ENCODE assay signal across 13 cellular contexts in genomic region chr18:47912794-47913594, GRCh38. TPM values are rescaled to one million over a fixed set of nuclear protein-coding genes. Genes with fewer than 3 reads are reported as not detected.
A peak's percentile ranks its signal among the peaks of the same experiment; 100 is the strongest.
DNase-seq lines count a peak whose midpoint lies in the region; ATAC-seq and TF ChIP-seq lines count a peak whose summit lies in the region.
"Had no signal": no experiment of that assay in that cellular context is flagged by ENCODE, and none has a peak within 500 bp of the region (broad histone marks: within the 10 kb centered on the region; RNA-seq: fewer than 3 reads in every experiment).

No MANE protein-coding gene starts in this region.

- H3K9me3 ChIP-seq in CD4-positive, alpha-beta memory T cell (ENCODE audit: control insufficient read depth in 1 of 2, low read length in 2 of 2) = no peaks in the 10 kb centered on the region
- H3K9me3 ChIP-seq in neural progenitor cell (ENCODE audit: low read depth) (no peaks in the 10 kb centered on the region), GM23248 (ENCODE audit: low read depth) (no peaks in the 10 kb centered on the region)
- H3K9me3 ChIP-seq: Caco-2, suprapubic skin had no signal

- no peak overlapping the region for H3K4me3 ChIP-seq in CD4-positive, alpha-beta memory T cell (ENCODE audit: low read length in 2 of 2)
- no peak overlapping the region for H3K4me3 ChIP-seq in neural progenitor cell
- no peak overlapping the region for H3K4me3 ChIP-seq in GM23248
- H3K4me3 ChIP-seq: SK-N-MC, suprapubic skin had no signal

- in situ Hi-C loops in GM23248 (cut with MboI) = no loop called here

- 86 to 90% methylated on average over 11 of the region's 11 CpGs for WGBS in GM23248 (ENCODE audit: low coverage in 1 of 2, low lambda C conversion rate in 2 of 2, missing lambda C conversion rate in 2 of 2), 2 experiments

- TF ChIP-seq CTCF in chondrocyte (IDR thresholded peaks at IDR 0.05) (no peak), neural progenitor cell (IDR thresholded peaks at IDR 0.05) (no peak)

- H2AFZ ChIP-seq in neural progenitor cell (replicated peaks) (no peak overlapping the region), GM23248 (no peak overlapping the region)

- ATAC-seq in HG03354 (IDR thresholded peaks at IDR 0.05; ENCODE audit: poor library complexity, severe bottlenecking, unreplicated experiment) = no peak

- no peaks in the 10 kb centered on the region for H3K27me3 Mint-ChIP-seq in CD4-positive, alpha-beta memory T cell
- H3K27me3 Mint-ChIP-seq in chondrocyte (ENCODE audit: low read depth) (no peaks in the 10 kb centered on the region), neural progenitor cell (ENCODE audit: insufficient read depth, low read depth) (no peaks in the 10 kb centered on the region)

- H3K9ac ChIP-seq in neural progenitor cell (no peak overlapping the region), GM23248 (no peak overlapping the region)

- H3K79me2 ChIP-seq in neural progenitor cell (ENCODE audit: low read depth) (peaks cover 100% of the 10 kb centered on the region), GM23248 (ENCODE audit: insufficient read depth) (peaks cover 99% of the 10 kb centered on the region)

- peak overlapping the region; percentile 25 to 92 (median 86) for H3K27ac Mint-ChIP-seq in CD4-positive, alpha-beta memory T cell
- H3K27ac Mint-ChIP-seq in chondrocyte (ENCODE audit: unreplicated experiment) = peak overlapping the region; percentile 53
- peak overlapping the region; percentile 48 for H3K27ac Mint-ChIP-seq in neural progenitor cell

- POLR2A ChIA-PET in CD4-positive, alpha-beta memory T cell (lab: Charles Lee; ENCODE audit: partially characterized antibody) = interaction anchor here (0.6 to 1.4 kb wide), 5 partner anchors 10 to 22 kb away, joined by 3 to 5 read pairs (median 4); partner anchors contain the start of gene SMAD2

- no peaks in the 10 kb centered on the region for H3K9me3 Mint-ChIP-seq in CD4-positive, alpha-beta memory T cell
- no peaks in the 10 kb centered on the region for H3K9me3 Mint-ChIP-seq in chondrocyte (ENCODE audit: low read depth)
- H3K9me3 Mint-ChIP-seq in neural progenitor cell = peaks cover 33% of the 10 kb centered on the region
- H3K9me3 Mint-ChIP-seq: neural crest cell had no signal

- H3K27me3 ChIP-seq in CD4-positive, alpha-beta memory T cell (ENCODE audit: insufficient read depth, low read length) = no peaks in the 10 kb centered on the region
- H3K27me3 ChIP-seq in neural progenitor cell (no peaks in the 10 kb centered on the region), GM23248 (replicated peaks; ENCODE audit: insufficient read depth) (no peaks in the 10 kb centered on the region)
- H3K27me3 ChIP-seq: suprapubic skin had no signal

- H3K4me1 ChIP-seq in CD4-positive, alpha-beta memory T cell (ENCODE audit: insufficient read depth, low read length) = peaks cover 82% of the 10 kb centered on the region
- H3K4me1 ChIP-seq in neural progenitor cell (peaks cover 58% of the 10 kb centered on the region), GM23248 (ENCODE audit: insufficient read depth) (no peaks in the 10 kb centered on the region)
- H3K4me1 ChIP-seq: Caco-2 had no signal

- H3K4me3 Mint-ChIP-seq in CD4-positive, alpha-beta memory T cell = peak overlapping the region in 7 of 8 donors; percentile 33 to 80 (median 47)
- H3K4me3 Mint-ChIP-seq in chondrocyte (ENCODE audit: unreplicated experiment) (no peak overlapping the region), neural progenitor cell (no peak overlapping the region)
- H3K4me3 Mint-ChIP-seq: neural crest cell had no signal

- intact Hi-C loops in CD4-positive, alpha-beta memory T cell (cut with micrococcal nuclease) = loop anchor here (1.0 to 5.0 kb wide), 3 partner anchors 12 to 41 kb away; partner anchors contain the start of gene SMAD2

- peaks cover 99% of the 10 kb centered on the region for H4K20me1 ChIP-seq in neural progenitor cell (ENCODE audit: low read depth)
- peaks cover 25% of the 10 kb centered on the region; the same call in 1 of the 2 replicates for H4K20me1 ChIP-seq in GM23248 (ENCODE audit: insufficient read depth)

- H3K4me2 ChIP-seq in neural progenitor cell (no peak overlapping the region), GM23248 (ENCODE audit: unreplicated experiment) (no peak overlapping the region)

- H3K36me3 Mint-ChIP-seq in CD4-positive, alpha-beta memory T cell = peaks cover 9% of the 10 kb centered on the region in 2 donors
- peaks cover 2% of the 10 kb centered on the region for H3K36me3 Mint-ChIP-seq in chondrocyte (ENCODE audit: low read depth)
- H3K36me3 Mint-ChIP-seq in neural progenitor cell = peaks cover 59% of the 10 kb centered on the region

- CTCF ChIA-PET in CD4-positive, alpha-beta memory T cell (lab: Charles Lee; ENCODE audit: partially characterized antibody) = interaction anchor here (0.9 kb wide), 1 partner anchor 10 kb away, joined by 5 read pairs; no protein-coding TSS in a partner anchor

- H3K4me1 Mint-ChIP-seq in CD4-positive, alpha-beta memory T cell = peaks cover 64 to 92% (median 78%) of the 10 kb centered on the region in 4 donors
- peaks cover 55% of the 10 kb centered on the region for H3K4me1 Mint-ChIP-seq in chondrocyte (ENCODE audit: low read depth)
- no peaks in the 10 kb centered on the region for H3K4me1 Mint-ChIP-seq in neural progenitor cell

- H3K27ac ChIP-seq in CD4-positive, alpha-beta memory T cell (ENCODE audit: low read depth, low read length) = peak overlapping the region; percentile 24
- H3K27ac ChIP-seq in neural progenitor cell (peak overlapping the region; percentile 13), GM23248 (no peak overlapping the region)
- H3K27ac ChIP-seq: SK-N-MC, suprapubic skin had no signal

- H3K9me2 ChIP-seq in GM23248 (ENCODE audit: insufficient read depth) = no peaks in the 10 kb centered on the region

- DNase-seq in CD4-positive, alpha-beta memory T cell = no peak
- DNase-seq in MV-4-11 (lab: John Stamatoyannopoulos, UW) = peak; percentile 31
- no peak for DNase-seq in chondrocyte (ENCODE audit: low spot score)
- DNase-seq in neural progenitor cell (ENCODE audit: low spot score) = no peak
- DNase-seq in GM23248 = no peak
- DNase-seq in GOT3 (lab: John Stamatoyannopoulos, UW) = no peak
- no peak for DNase-seq in HK-2 (ENCODE audit: unreplicated experiment)
- DNase-seq: Caco-2; stimulated activated CD4-positive, alpha-beta T cell treated with anti-CD3 and anti-CD28 coated beads, Interleukin-2, amount 100 ng/mL, for 48 hours had no signal

- H3K36me3 ChIP-seq in CD4-positive, alpha-beta memory T cell (ENCODE audit: insufficient read depth, low read length) = no peaks in the 10 kb centered on the region
- peaks cover 3% of the 10 kb centered on the region for H3K36me3 ChIP-seq in neural progenitor cell
- H3K36me3 ChIP-seq in GM23248 (ENCODE audit: low read depth) = no peaks in the 10 kb centered on the region
- H3K36me3 ChIP-seq: suprapubic skin had no signal

- H3F3A ChIP-seq in neural progenitor cell (ENCODE audit: low read depth) = peaks cover 25% of the 10 kb centered on the region
- H3F3A ChIP-seq in GM23248 (ENCODE audit: insufficient read depth) = no peaks in the 10 kb centered on the region

RNA-seq across cellular contexts. Expression of gene SMAD2, which starts 17.5 kb away (rescaled TPM):
- 100 to 1,000 TPM; 126 to 131 TPM for total RNA-seq in CD4-positive, alpha-beta memory T cell
- polyA plus RNA-seq in CD4-positive, alpha-beta memory T cell = 10 to 100 TPM; 88.5 to 91.7 TPM
- total RNA-seq in chondrocyte (122 to 151 TPM (median 149 TPM) in 3 replicates), neural progenitor cell (ENCODE audit: low replicate concordance) (170 and 233 TPM in 2 replicates)
- total RNA-seq in GM23248 (2014; rRNA removed; shearing (Covaris generic)) = 77.7 and 86.6 TPM in 2 replicates
- 52.4 and 54.1 TPM in 2 replicates for polyA plus RNA-seq in GM23248 (2016; fragmentation: Nextera tagmentation; extraction: Ambion mirVana)

Comparison
In these comparisons a context has a peak if more than half of its experiments do, and no peak if none do; other contexts are left out.
1. H3K4me3 Mint-ChIP-seq: peak in CD4-positive, alpha-beta memory T cell (7 of 8); none in chondrocyte (single experiment) and neural progenitor cell (single experiment).
2. Peak in every context shown above with its lines, with median percentiles within 50 percentile points of each other: H3K27ac Mint-ChIP-seq.